In genomic region chr7:38318803-38319416, GRCh38 we compare ENCODE assay signal across 8 cellular contexts.
DNase-seq lines count a peak whose midpoint lies in the region; ATAC-seq and TF ChIP-seq lines count a peak whose summit lies in the region.

No MANE protein-coding gene starts in this region.

- DNase-seq in Daoy (ENCODE audit: low read depth) (peak; percentile 89), IMR-90 (peak; percentile 81), brain microvascular endothelial cell (peak; percentile 71), kidney glomerular epithelial cell (lab: John Stamatoyannopoulos, UW) (peak; percentile 72), upper lobe of right lung (no peak)
- DNase-seq in NK-92 treated with Interleukin-12 subunit alpha and Interleukin-12 subunit beta, amount 100 ng/mL, for 24 hours (lab: John Stamatoyannopoulos, UW) = no peak

- no peak overlapping the region for H3K56ac ChIP-seq in IMR-90 (ENCODE audit: extremely low read depth, insufficient read depth, low read length)

- H3K79me1 ChIP-seq in IMR-90 (ENCODE audit: low read depth in 1 of 2, low read length in 2 of 2) = no peaks in the 10 kb centered on the region

- peaks cover 7% of the 10 kb centered on the region; the same call in 1 of the 2 replicates for H3K4me1 ChIP-seq in IMR-90 (ENCODE audit: control insufficient read depth, insufficient read depth, low read length)
- H3K4me1 ChIP-seq in OCI-LY1 (ENCODE audit: insufficient read depth, low read length, severe bottlenecking) = peaks cover 9% of the 10 kb centered on the region
- H3K4me1 ChIP-seq in upper lobe of right lung = no peaks in the 10 kb centered on the region

- WGBS in IMR-90 (ENCODE audit: extremely low coverage in 2 of 2, insufficient read length in 1 of 2), 2 experiments = no CpG with 5 or more reads among the region's 4 CpGs

- no peaks in the 10 kb centered on the region for H3K36me3 ChIP-seq in IMR-90 (ENCODE audit: control insufficient read depth, insufficient read depth, low read length)
- no peaks in the 10 kb centered on the region for H3K36me3 ChIP-seq in OCI-LY1 (ENCODE audit: insufficient read depth, low read length)
- H3K36me3 ChIP-seq in brain microvascular endothelial cell (replicated peaks) = no peaks in the 10 kb centered on the region
- no peaks in the 10 kb centered on the region for H3K36me3 ChIP-seq in upper lobe of right lung

- dilution Hi-C loops in IMR-90 (cut with HindIII; ENCODE audit: low sequenced_read_pairs, unreplicated experiment) = no loop called here

- no peaks in the 10 kb centered on the region for H3K79me2 ChIP-seq in OCI-LY1 (ENCODE audit: insufficient read depth, low read length)

- no peak overlapping the region for H3K27ac ChIP-seq in IMR-90 (ENCODE audit: insufficient read depth, low read length)
- H3K27ac ChIP-seq in OCI-LY1 (ENCODE audit: low read depth, low read length, poor library complexity, severe bottlenecking) = no peak overlapping the region
- no peak overlapping the region for H3K27ac ChIP-seq in brain microvascular endothelial cell
- H3K27ac ChIP-seq in upper lobe of right lung = no peak overlapping the region

- BruUV-seq in IMR-90 (replicated peaks; lab: Mats Ljungman, UMichigan) = no TSS peak

- ATAC-seq in GM21367 (IDR thresholded peaks at IDR 0.05; ENCODE audit: unreplicated experiment) (peak; percentile 76), IMR-90 (ENCODE audit: low read depth) (peak; percentile 84), upper lobe of right lung (peak; percentile 88)

- H2AK9ac ChIP-seq in IMR-90 (replicated peaks; ENCODE audit: low read depth, low read length, poor library complexity) = no peak overlapping the region

- H3K4me2 ChIP-seq in IMR-90 (ENCODE audit: low read depth, low read length) (no peak overlapping the region), OCI-LY1 (ENCODE audit: low read length) (no peak overlapping the region)

- H2BK15ac ChIP-seq in IMR-90 (ENCODE audit: low read depth, low read length) = no peak overlapping the region

- peak; percentile 77 for TF ChIP-seq RAD21 in IMR-90 (IDR thresholded peaks at IDR 0.05; ENCODE audit: low read length)

- peaks cover 15% of the 10 kb centered on the region; the same call in 1 of the 2 replicates for H3K9me1 ChIP-seq in IMR-90 (ENCODE audit: insufficient read depth, low read length)

- peak overlapping the region; percentile 81 for H3K4ac ChIP-seq in IMR-90 (ENCODE audit: low read depth, low read length)

- H3K14ac ChIP-seq in IMR-90 (replicated peaks; ENCODE audit: low read depth, low read length) = no peak overlapping the region

- H2BK5ac ChIP-seq in IMR-90 (ENCODE audit: low read depth, low read length, poor library complexity, severe bottlenecking) = no peak overlapping the region

- peak; percentile 70 for TF ChIP-seq CTCF in IMR-90 (conservative IDR thresholded peaks at IDR 0.05; ENCODE audit: low read depth, low read length)
- peak; percentile 88 for TF ChIP-seq CTCF in OCI-LY1 (IDR thresholded peaks at IDR 0.05; ENCODE audit: low read length)
- peak; percentile 87 for TF ChIP-seq CTCF in brain microvascular endothelial cell (IDR thresholded peaks at IDR 0.05; ENCODE audit: low read depth, low read length, missing control alignments)
- peak; percentile 63 for TF ChIP-seq CTCF in upper lobe of right lung (IDR thresholded peaks at IDR 0.05)

- intact Hi-C loops in IMR-90 (cut with micrococcal nuclease) = loop anchor here (1.0 to 2.0 kb wide), 2 partner anchors 96 to 212 kb away; no protein-coding TSS in a partner anchor
- intact Hi-C loops in upper lobe of right lung (cut with DNase I) = no loop called here

- no peaks in the 10 kb centered on the region for H3F3A ChIP-seq in OCI-LY1 (ENCODE audit: insufficient read depth, low read length)

- peaks cover under 1% of the 10 kb centered on the region; the same call in 1 of the 2 replicates for H3K27me3 ChIP-seq in IMR-90 (ENCODE audit: control insufficient read depth, insufficient read depth, low read length)
- H3K27me3 ChIP-seq in OCI-LY1 (ENCODE audit: insufficient read depth, low read length) = no peaks in the 10 kb centered on the region
- no peaks in the 10 kb centered on the region for H3K27me3 ChIP-seq in brain microvascular endothelial cell (replicated peaks)
- no peaks in the 10 kb centered on the region for H3K27me3 ChIP-seq in upper lobe of right lung

- POLR2A ChIA-PET in IMR-90 (lab: Charles Lee; ENCODE audit: unreplicated experiment) = no interaction called here

- H4K20me1 ChIP-seq in IMR-90 (ENCODE audit: insufficient read depth, low read length) = no peaks in the 10 kb centered on the region
- no peaks in the 10 kb centered on the region for H4K20me1 ChIP-seq in OCI-LY1 (ENCODE audit: insufficient read depth, low read length)

- H3K4me3 ChIP-seq in IMR-90 (ENCODE audit: insufficient read depth, low read depth, low read length) (no peak overlapping the region), OCI-LY1 (ENCODE audit: low read depth, low read length, poor library complexity, severe bottlenecking) (no peak overlapping the region), brain microvascular endothelial cell (ENCODE audit: low read depth, low read length) (no peak overlapping the region), upper lobe of right lung (no peak overlapping the region)

- H4K5ac ChIP-seq in IMR-90 (ENCODE audit: low read depth, low read length) = no peak overlapping the region

- no peak overlapping the region; the same call in 1 of the 2 replicates for H2BK120ac ChIP-seq in IMR-90 (ENCODE audit: low read depth, low read length)

- no peak overlapping the region for H2BK20ac ChIP-seq in IMR-90 (ENCODE audit: low read depth, low read length)

- no peak overlapping the region for H3K23ac ChIP-seq in IMR-90 (ENCODE audit: low read depth, low read length)

- H3K18ac ChIP-seq in IMR-90 (ENCODE audit: low read depth, low read length) = no peak overlapping the region

- no peak for TF ChIP-seq POLR2A in IMR-90 (IDR thresholded peaks at IDR 0.05; ENCODE audit: low read depth, low read length)

- H2AK5ac ChIP-seq in IMR-90 (ENCODE audit: low read depth, low read length) = no peak overlapping the region

- H4K91ac ChIP-seq in IMR-90 (ENCODE audit: insufficient read depth, low read depth, low read length) = no peak overlapping the region

- H4K8ac ChIP-seq in IMR-90 (ENCODE audit: low read depth in 2 of 2, low read length in 2 of 2) = no peak overlapping the region

- H3K9ac ChIP-seq in IMR-90 (ENCODE audit: low read depth, low read length) (no peak overlapping the region), OCI-LY1 (ENCODE audit: low read length) (no peak overlapping the region)

- no peaks in the 10 kb centered on the region for H3K9me2 ChIP-seq in OCI-LY1 (ENCODE audit: low read depth, low read length)

- H3K9me3 ChIP-seq in IMR-90 (ENCODE audit: control insufficient read depth, insufficient read depth, low read length) = no peaks in the 10 kb centered on the region
- no peaks in the 10 kb centered on the region for H3K9me3 ChIP-seq in OCI-LY1 (ENCODE audit: low read length)
- H3K9me3 ChIP-seq in upper lobe of right lung = no peaks in the 10 kb centered on the region

- in situ Hi-C loops in IMR-90 (cut with MboI; ENCODE audit: low sequenced_read_pairs) = no loop called here
- in situ Hi-C loops in brain microvascular endothelial cell (cut with HindIII; ENCODE audit: low pct_ligation_motif_present, low sequenced_read_pairs) = no loop called here

- CTCF ChIA-PET in IMR-90 (lab: Yijun Ruan, JAX) = interaction anchor here (0.5 to 3.4 kb wide), 8 partner anchors 11 to 212 kb away, joined by 3 to 30 read pairs (median 5); no protein-coding TSS in a partner anchor

- H2AFZ ChIP-seq in IMR-90 (replicated peaks; ENCODE audit: low read length, poor library complexity) (peak overlapping the region; percentile 46), OCI-LY1 (ENCODE audit: low read length) (no peak overlapping the region)

TF ChIP-seq in IMR-90, 13 proteins besides CTCF, POLR2A, EP300 and RAD21:
- TF ChIP-seq RFX5 (IDR thresholded peaks at IDR 0.05; ENCODE audit: low read depth, low read length) (no peak), SMC3 (IDR thresholded peaks at IDR 0.05; ENCODE audit: low read depth, low read length) (peak; percentile 46)
- TF ChIP-seq, protein P1, sequence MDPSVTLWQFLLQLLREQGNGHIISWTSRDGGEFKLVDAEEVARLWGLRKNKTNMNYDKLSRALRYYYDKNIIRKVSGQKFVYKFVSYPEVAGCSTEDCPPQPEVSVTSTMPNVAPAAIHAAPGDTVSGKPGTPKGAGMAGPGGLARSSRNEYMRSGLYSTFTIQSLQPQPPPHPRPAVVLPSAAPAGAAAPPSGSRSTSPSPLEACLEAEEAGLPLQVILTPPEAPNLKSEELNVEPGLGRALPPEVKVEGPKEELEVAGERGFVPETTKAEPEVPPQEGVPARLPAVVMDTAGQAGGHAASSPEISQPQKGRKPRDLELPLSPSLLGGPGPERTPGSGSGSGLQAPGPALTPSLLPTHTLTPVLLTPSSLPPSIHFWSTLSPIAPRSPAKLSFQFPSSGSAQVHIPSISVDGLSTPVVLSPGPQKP (IDR thresholded peaks at IDR 0.05; ENCODE audit: borderline replicate concordance, low read depth, low read length) = no peak

Comparison
In these comparisons a context has a peak if more than half of its experiments do, and no peak if none do; other contexts are left out.
1. DNase-seq: peak in Daoy (single experiment), IMR-90 (single experiment), brain microvascular endothelial cell (single experiment) and kidney glomerular epithelial cell (single experiment); none in upper lobe of right lung (single experiment) and NK-92 treated with Interleukin-12 subunit alpha and Interleukin-12 subunit beta, amount 100 ng/mL, for 24 hours (single experiment).
2. Peak in every context shown above with its lines, with median percentiles within 50 percentile points of each other: ATAC-seq and CTCF ChIP-seq.